ENCODE assay signal across 8 cellular contexts in genomic region chr7:42931447-42931833, GRCh38. TPM values are rescaled to one million over a fixed set of nuclear protein-coding genes. Genes with fewer than 3 reads are reported as not detected.
DNase-seq lines count a peak whose midpoint lies in the region; ATAC-seq and TF ChIP-seq lines count a peak whose summit lies in the region.

No MANE protein-coding gene starts in this region.

- no peak overlapping the region for H2AK5ac ChIP-seq in neuronal stem cell (ENCODE audit: low read depth, low read length)

- peaks cover 19% of the 10 kb centered on the region for H3K36me3 Mint-ChIP-seq in Caco-2 (ENCODE audit: insufficient read depth, unreplicated experiment)

- H3K9me3 ChIP-seq in Caco-2 = no peaks in the 10 kb centered on the region
- H3K9me3 ChIP-seq in NT2/D1 (ENCODE audit: insufficient read depth, low read length) = no peaks in the 10 kb centered on the region
- no peaks in the 10 kb centered on the region for H3K9me3 ChIP-seq in ectodermal cell (ENCODE audit: control insufficient read depth, low read length)
- no peaks in the 10 kb centered on the region for H3K9me3 ChIP-seq in neuronal stem cell (replicated peaks in 1 of 2; ENCODE audit: control insufficient read depth in 2 of 2, insufficient read depth in 1 of 2, low read depth in 1 of 2, low read length in 2 of 2)

- no peak overlapping the region for H2BK12ac ChIP-seq in neuronal stem cell (ENCODE audit: low read length)

- H3K14ac ChIP-seq in neuronal stem cell (ENCODE audit: low read length) = no peak overlapping the region

- peak overlapping the region; percentile 90 for H3K4me3 ChIP-seq in Caco-2 (ENCODE audit: low read depth, low read length)
- peak overlapping the region; percentile 96 for H3K4me3 ChIP-seq in NT2/D1 (ENCODE audit: insufficient read length, low read depth)
- peak overlapping the region; percentile 80 for H3K4me3 ChIP-seq in ectodermal cell (ENCODE audit: insufficient read depth, low read depth, low read length)
- peak overlapping the region; percentile 84 to 86 for H3K4me3 ChIP-seq in neuronal stem cell (ENCODE audit: low read length in 2 of 2)

- H4K8ac ChIP-seq in neuronal stem cell (ENCODE audit: low read depth, low read length) = no peak overlapping the region

- ATAC-seq in esophagus mucosa (no peak), HG02973 (IDR thresholded peaks at IDR 0.05; ENCODE audit: unreplicated experiment) (no peak)

- H3K4ac ChIP-seq in neuronal stem cell (ENCODE audit: low read length) = no peak overlapping the region

- H2BK120ac ChIP-seq in neuronal stem cell (ENCODE audit: low read depth, low read length) = no peak overlapping the region

- H3K4me2 ChIP-seq in neuronal stem cell (ENCODE audit: insufficient read depth, low read length, poor library complexity, severe bottlenecking) = peak overlapping the region; percentile 55

- no peak for TF ChIP-seq CTCF in Caco-2 (IDR thresholded peaks at IDR 0.05; ENCODE audit: insufficient read depth in 1 of 2, low read depth in 1 of 2, low read length in 1 of 2, severe bottlenecking in 1 of 2, unreplicated experiment in 1 of 2)

- peak overlapping the region; percentile 79 for H2AFZ ChIP-seq in neuronal stem cell (ENCODE audit: low read length)

- intact Hi-C loops in Caco-2 (cut with micrococcal nuclease; ENCODE audit: unreplicated experiment) = no loop called here

- H3K79me1 ChIP-seq in neuronal stem cell (ENCODE audit: low read depth, low read length) = peaks cover 2% of the 10 kb centered on the region

- peak overlapping the region; percentile 78 for H3K18ac ChIP-seq in neuronal stem cell (ENCODE audit: low read length)

- peak overlapping the region; percentile 95 for H3K4me3 Mint-ChIP-seq in Caco-2 (ENCODE audit: unreplicated experiment)

- POLR2A ChIA-PET in Caco-2 (lab: Charles Lee) = interaction anchor here (1.0 to 2.3 kb wide), 4 partner anchors 10 to 651 kb away, joined by 3 to 10 read pairs (median 6); partner anchors contain the start of genes C7orf25 and STK17A

- H3K9ac ChIP-seq in NT2/D1 (ENCODE audit: insufficient read length, low read depth) (peak overlapping the region; percentile 90), neuronal stem cell (ENCODE audit: low read depth, low read length, poor library complexity) (peak overlapping the region; percentile 82)

- peaks cover 14% of the 10 kb centered on the region for H3K4me1 Mint-ChIP-seq in Caco-2 (ENCODE audit: low read depth, unreplicated experiment)

- H3K27ac ChIP-seq in ectodermal cell (ENCODE audit: insufficient read depth, low read depth, low read length, poor library complexity, severe bottlenecking) (peak overlapping the region; percentile 32), neuronal stem cell (replicated peaks; ENCODE audit: low read length) (no peak overlapping the region)

- no peak for DNase-seq in Caco-2
- DNase-seq in NT2/D1 (ENCODE audit: low read depth, low spot score) = no peak
- DNase-seq in neuronal stem cell (ENCODE audit: low spot score) = no peak
- no peak for DNase-seq in KG1 (lab: John Stamatoyannopoulos, UW)
- DNase-seq in stimulated activated naive CD4-positive, alpha-beta T cell treated with Interleukin-2 at 50 U/mL for 16 hours (lab: John Stamatoyannopoulos, UW) = no peak

- no peak overlapping the region for H3K23ac ChIP-seq in neuronal stem cell (ENCODE audit: low read depth, low read length, poor library complexity)

- H3K36me3 ChIP-seq in Caco-2 (ENCODE audit: control insufficient read depth, insufficient read depth, low read length) = no peaks in the 10 kb centered on the region
- H3K36me3 ChIP-seq in NT2/D1 (ENCODE audit: insufficient read depth, insufficient read length, low read length) = peaks cover 40% of the 10 kb centered on the region
- H3K36me3 ChIP-seq in ectodermal cell (ENCODE audit: control insufficient read depth, insufficient read depth, low read length) = peaks cover 14% of the 10 kb centered on the region
- H3K36me3 ChIP-seq in neuronal stem cell (replicated peaks in 1 of 2; ENCODE audit: control insufficient read depth in 2 of 2, insufficient read depth in 2 of 2, low read length in 2 of 2) = peaks cover 7 to 54% of the 10 kb centered on the region in 2 donors

- CTCF ChIA-PET in Caco-2 (lab: Charles Lee) = interaction anchor here (2.3 kb wide), 1 partner anchor 10 kb away, joined by 19 read pairs; no protein-coding TSS in a partner anchor

- H3K9me3 Mint-ChIP-seq in Caco-2 (ENCODE audit: unreplicated experiment) = no peaks in the 10 kb centered on the region

- WGBS in ectodermal cell, 2 experiments = 1% methylated on average over 11 to 12 of the region's 12 CpGs
- WGBS in neuronal stem cell (ENCODE audit: extremely low coverage in 2 of 2, insufficient read length in 2 of 2, insufficient replicate concordance in 1 of 2), 2 donors = no CpG with 5 or more reads among the region's 12 CpGs

- H3K27me3 ChIP-seq in Caco-2 (replicated peaks; ENCODE audit: control insufficient read depth, insufficient read depth, low read length) (no peaks in the 10 kb centered on the region), NT2/D1 (ENCODE audit: insufficient read depth, insufficient read length) (no peaks in the 10 kb centered on the region), ectodermal cell (ENCODE audit: control insufficient read depth, insufficient read depth, low read length, poor library complexity, severe bottlenecking) (no peaks in the 10 kb centered on the region), neuronal stem cell (ENCODE audit: control insufficient read depth in 3 of 3, insufficient read depth in 3 of 3, low read depth in 1 of 3, low read length in 3 of 3) (no peaks in the 10 kb centered on the region)

- H4K91ac ChIP-seq in neuronal stem cell (ENCODE audit: low read depth, low read length, poor library complexity) = no peak overlapping the region

- BruUV-seq in Caco-2 (replicated peaks; lab: Mats Ljungman, UMichigan) = no TSS peak

- H2BK15ac ChIP-seq in neuronal stem cell (ENCODE audit: low read length) = no peak overlapping the region

- peak overlapping the region; percentile 99 for H3K27ac Mint-ChIP-seq in Caco-2 (ENCODE audit: unreplicated experiment)

- no peak overlapping the region for H2BK5ac ChIP-seq in neuronal stem cell (ENCODE audit: low read length)

- no peaks in the 10 kb centered on the region for H3K27me3 Mint-ChIP-seq in Caco-2 (ENCODE audit: insufficient read depth, unreplicated experiment)

- H3K4me1 ChIP-seq in Caco-2 (peaks cover 10% of the 10 kb centered on the region), NT2/D1 (ENCODE audit: insufficient read depth, insufficient read length) (peaks cover 2% of the 10 kb centered on the region), ectodermal cell (ENCODE audit: control insufficient read depth, insufficient read depth, low read length) (peaks cover 10% of the 10 kb centered on the region), neuronal stem cell (ENCODE audit: control insufficient read depth in 2 of 2, insufficient read depth in 1 of 2, low read depth in 1 of 2, low read length in 2 of 2) (peaks cover 3 to 4% of the 10 kb centered on the region in 2 donors)

RNA-seq across cellular contexts. Expression of gene PSMA2, which starts 0.5 kb away (rescaled TPM):
- 147 and 159 TPM in 2 replicates for total RNA-seq in Caco-2 (2022)
- polyA plus RNA-seq in ectodermal cell (2013, experiment 1 of 4) = 215 TPM
- polyA plus RNA-seq in ectodermal cell (2013, experiment 2 of 4) = 230 TPM
- 181 TPM for polyA plus RNA-seq in ectodermal cell (2013, experiment 3 of 4)
- polyA plus RNA-seq in ectodermal cell (2013, experiment 4 of 4) = 195 TPM
- polyA plus RNA-seq in neuronal stem cell (2013, experiment 1 of 2) = 224 TPM
- 232 TPM for polyA plus RNA-seq in neuronal stem cell (2013, experiment 2 of 2)
- 74.4 TPM for total RNA-seq in esophagus mucosa

RNA-seq across cellular contexts. Expression of gene MRPL32, which starts 0.7 kb away (rescaled TPM):
- total RNA-seq in Caco-2 (2022) = 61.6 and 63.6 TPM in 2 replicates
- 62.1 TPM for polyA plus RNA-seq in ectodermal cell (2013, experiment 1 of 4)
- 61.1 TPM for polyA plus RNA-seq in ectodermal cell (2013, experiment 2 of 4)
- polyA plus RNA-seq in ectodermal cell (2013, experiment 3 of 4) = 69.4 TPM
- polyA plus RNA-seq in ectodermal cell (2013, experiment 4 of 4) = 80.0 TPM
- 96.2 TPM for polyA plus RNA-seq in neuronal stem cell (2013, experiment 1 of 2)
- 101 TPM for polyA plus RNA-seq in neuronal stem cell (2013, experiment 2 of 2)
- 41.2 TPM for total RNA-seq in esophagus mucosa

RNA-seq across cellular contexts. Expression of gene C7orf25, which starts 19.6 kb away (rescaled TPM):
- 2.7 and 3.2 TPM in 2 replicates for total RNA-seq in Caco-2 (2022)
- polyA plus RNA-seq in ectodermal cell (2013, experiment 1 of 4) = 1.8 TPM
- polyA plus RNA-seq in ectodermal cell (2013, experiment 2 of 4) = 4.6 TPM
- polyA plus RNA-seq in ectodermal cell (2013, experiment 3 of 4) = 3.3 TPM
- 2.3 TPM for polyA plus RNA-seq in ectodermal cell (2013, experiment 4 of 4)
- polyA plus RNA-seq in neuronal stem cell (2013, experiment 1 of 2) = 2.5 TPM
- 2.4 TPM for polyA plus RNA-seq in neuronal stem cell (2013, experiment 2 of 2)
- total RNA-seq in esophagus mucosa = 3.8 TPM
